In the genomic region with DNA sequence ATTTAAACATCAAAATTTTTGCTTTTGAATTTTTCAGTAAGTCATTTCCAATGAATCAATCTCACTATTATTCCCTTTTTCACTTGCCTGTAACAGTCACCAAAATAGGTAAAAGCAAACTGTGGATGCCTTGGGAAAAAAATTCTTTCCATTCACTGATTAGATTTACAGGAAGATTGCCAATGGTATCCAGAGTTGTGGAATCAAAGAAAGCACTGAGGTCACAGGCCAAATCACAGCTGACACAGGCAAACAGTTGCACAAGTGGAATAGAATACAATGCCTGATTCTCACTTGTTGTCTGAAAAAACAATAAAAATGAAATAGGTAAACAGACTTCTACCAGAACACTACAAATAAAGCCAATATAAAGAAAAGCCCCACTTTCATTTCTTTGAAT, we compare ENCODE assay signal across 21 cellular contexts. TPM values are rescaled to one million over a fixed set of nuclear protein-coding genes. Genes with fewer than 3 reads are reported as not detected.
DNase-seq lines count a peak whose midpoint lies in the region; ATAC-seq and TF ChIP-seq lines count a peak whose summit lies in the region.
"Had no signal": no experiment of that assay in that cellular context is flagged by ENCODE, and none has a peak within 500 bp of the region (broad histone marks: within the 10 kb centered on the region; RNA-seq: fewer than 3 reads in every experiment).

No MANE protein-coding gene starts in this region.

- intact Hi-C loops in activated CD4-positive, alpha-beta memory T cell treated with anti-CD3 and anti-CD28 coated beads for 36 hours (cut with micrococcal nuclease): loop anchor here (5.0 kb wide), 1 partner anchor 177 kb away; no protein-coding TSS in a partner anchor
- intact Hi-C loops in body of pancreas (cut with DNase I): no loop called here

- no peaks in the 10 kb centered on the region for H3K4me1 ChIP-seq in foreskin keratinocyte
- no peaks in the 10 kb centered on the region for H3K4me1 ChIP-seq in body of pancreas

- peaks cover 8% of the 10 kb centered on the region for H3K4me1 Mint-ChIP-seq in activated CD4-positive, alpha-beta memory T cell treated with anti-CD3 and anti-CD28 coated beads for 36 hours (ENCODE audit: low read depth)
- H3K4me1 Mint-ChIP-seq in activated CD4-positive, alpha-beta memory T cell treated with anti-CD3 and anti-CD28 coated beads, Interleukin-2, amount 10 ng/mL, durations not matched to agents 7 days and 5 days: peaks cover 14% of the 10 kb centered on the region
- H3K4me1 Mint-ChIP-seq: memory B cell had no signal

- no peak for TF ChIP-seq CTCF in foreskin keratinocyte (conservative IDR thresholded peaks at IDR 0.05)
- no peak for TF ChIP-seq CTCF in body of pancreas (IDR thresholded peaks at IDR 0.05)

- TF ChIP-seq POLR2A in body of pancreas (IDR thresholded peaks at IDR 0.05): no peak

- peaks cover 0 to 20% of the 10 kb centered on the region in 2 donors for H3K36me3 ChIP-seq in body of pancreas (replicated peaks in 1 of 2; ENCODE audit: insufficient read depth in 1 of 2, low read depth in 2 of 2)

- H3K27me3 Mint-ChIP-seq in activated CD4-positive, alpha-beta memory T cell treated with anti-CD3 and anti-CD28 coated beads for 36 hours: no peaks in the 10 kb centered on the region
- H3K27me3 Mint-ChIP-seq in activated CD4-positive, alpha-beta memory T cell treated with anti-CD3 and anti-CD28 coated beads, Interleukin-2, amount 10 ng/mL, durations not matched to agents 7 days and 5 days: no peaks in the 10 kb centered on the region
- H3K27me3 Mint-ChIP-seq: CD4-positive, CD25-positive, alpha-beta regulatory T cell; memory B cell had no signal

- no peaks in the 10 kb centered on the region for H3K9me3 ChIP-seq in body of pancreas
- H3K9me3 ChIP-seq: tibial nerve had no signal

- H3K4me3 ChIP-seq in body of pancreas: no peak overlapping the region
- H3K4me3 ChIP-seq: tibial nerve had no signal

- no peak overlapping the region for H3K4me3 Mint-ChIP-seq in activated CD4-positive, alpha-beta memory T cell treated with anti-CD3 and anti-CD28 coated beads for 36 hours
- H3K4me3 Mint-ChIP-seq in activated CD4-positive, alpha-beta memory T cell treated with anti-CD3 and anti-CD28 coated beads, Interleukin-2, amount 10 ng/mL, durations not matched to agents 7 days and 5 days: no peak overlapping the region
- H3K4me3 Mint-ChIP-seq: CD4-positive, CD25-positive, alpha-beta regulatory T cell; memory B cell; WTC11 had no signal

- CTCF ChIA-PET in activated CD4-positive, alpha-beta memory T cell treated with anti-CD3 and anti-CD28 coated beads for 36 hours (lab: Charles Lee): interaction anchor here (1.5 kb wide), 1 partner anchor 199 kb away, joined by 10 read pairs; no protein-coding TSS in a partner anchor
- CTCF ChIA-PET in activated CD4-positive, alpha-beta memory T cell treated with anti-CD3 and anti-CD28 coated beads, Interleukin-2, amount 10 ng/mL, durations not matched to agents 7 days and 5 days (lab: Charles Lee): no interaction called here

- POLR2A ChIA-PET in activated CD4-positive, alpha-beta memory T cell treated with anti-CD3 and anti-CD28 coated beads for 36 hours (lab: Charles Lee): no interaction called here
- POLR2A ChIA-PET in activated CD4-positive, alpha-beta memory T cell treated with anti-CD3 and anti-CD28 coated beads, Interleukin-2, amount 10 ng/mL, durations not matched to agents 7 days and 5 days (lab: Charles Lee): interaction anchor here (0.6 to 1.0 kb wide), 3 partner anchors 14 to 554 kb away, joined by 3 to 4 read pairs (median 3); no protein-coding TSS in a partner anchor

- peak overlapping the region; percentile 74 for H3K27ac ChIP-seq in substantia nigra (ENCODE audit: low read depth, low read length, poor library complexity, severe bottlenecking)
- H3K27ac ChIP-seq in foreskin keratinocyte: no peak overlapping the region
- no peak overlapping the region for H3K27ac ChIP-seq in body of pancreas
- H3K27ac ChIP-seq: tibial nerve had no signal

- DNase-seq in activated CD4-positive, alpha-beta memory T cell treated with anti-CD3 and anti-CD28 coated beads for 36 hours: no peak
- DNase-seq in activated CD4-positive, alpha-beta memory T cell treated with anti-CD3 and anti-CD28 coated beads, Interleukin-2, amount 10 ng/mL, durations not matched to agents 7 days and 5 days: no peak
- DNase-seq in dermis microvascular lymphatic vessel endothelial cell (ENCODE audit: low read depth in 2 of 2) (peak; percentile 63 to 80), left lobe of liver (ENCODE audit: low spot score) (no peak), substantia nigra (lab: John Stamatoyannopoulos, UW) (peak in 12 of 49 donors; percentile 1 to 41 (median 11)), foreskin keratinocyte (no peak), body of pancreas (no peak), COLO668 (lab: John Stamatoyannopoulos, UW; ENCODE audit: unreplicated experiment) (no peak)
- DNase-seq: 8988T; activated effector memory CD4-positive, alpha-beta T cell treated with Interleukin-2 at 50 U/mL for 16 hours; CD4-positive, CD25-positive, alpha-beta regulatory T cell; DMS79; effector memory CD4-positive, alpha-beta T cell; glutamatergic neuron; NCI-H1930; NCI-H510A; SIG-M5; stimulated activated CD4-positive, alpha-beta T cell treated with anti-CD3 and anti-CD28 coated beads, Interleukin-4, amount 100 ng/mL, for 4 hours had no signal

- H3K27me3 ChIP-seq in foreskin keratinocyte (no peaks in the 10 kb centered on the region), body of pancreas (no peaks in the 10 kb centered on the region)
- H3K27me3 ChIP-seq: tibial nerve had no signal

- ATAC-seq in left lobe of liver (peak; percentile 75), foreskin keratinocyte (no peak), body of pancreas (no peak)
- ATAC-seq: WTC11 had no signal

- H3K27ac Mint-ChIP-seq in activated CD4-positive, alpha-beta memory T cell treated with anti-CD3 and anti-CD28 coated beads for 36 hours: peak overlapping the region; percentile 60
- no peak overlapping the region for H3K27ac Mint-ChIP-seq in activated CD4-positive, alpha-beta memory T cell treated with anti-CD3 and anti-CD28 coated beads, Interleukin-2, amount 10 ng/mL, durations not matched to agents 7 days and 5 days
- H3K27ac Mint-ChIP-seq: memory B cell, WTC11 had no signal

- H3K9me3 Mint-ChIP-seq in activated CD4-positive, alpha-beta memory T cell treated with anti-CD3 and anti-CD28 coated beads for 36 hours: no peaks in the 10 kb centered on the region
- no peaks in the 10 kb centered on the region for H3K9me3 Mint-ChIP-seq in activated CD4-positive, alpha-beta memory T cell treated with anti-CD3 and anti-CD28 coated beads, Interleukin-2, amount 10 ng/mL, durations not matched to agents 7 days and 5 days
- H3K9me3 Mint-ChIP-seq: CD4-positive, CD25-positive, alpha-beta regulatory T cell; memory B cell; WTC11 had no signal

- peaks cover 26% of the 10 kb centered on the region for H3K36me3 Mint-ChIP-seq in activated CD4-positive, alpha-beta memory T cell treated with anti-CD3 and anti-CD28 coated beads for 36 hours
- peaks cover 38% of the 10 kb centered on the region for H3K36me3 Mint-ChIP-seq in activated CD4-positive, alpha-beta memory T cell treated with anti-CD3 and anti-CD28 coated beads, Interleukin-2, amount 10 ng/mL, durations not matched to agents 7 days and 5 days (ENCODE audit: low read depth)

RNA-seq across cellular contexts. Expression of a gene that starts 48.4 kb away (rescaled TPM):
- total RNA-seq in activated CD4-positive, alpha-beta memory T cell treated with anti-CD3 and anti-CD28 coated beads for 36 hours: 10 to 100 TPM; 26.7 to 29.1 TPM
- total RNA-seq in activated CD4-positive, alpha-beta memory T cell treated with anti-CD3 and anti-CD28 coated beads, Interleukin-2, amount 10 ng/mL, durations not matched to agents 7 days and 5 days: 10 to 100 TPM; 25.8 to 26.5 TPM
- total RNA-seq in dermis microvascular lymphatic vessel endothelial cell: 17.8 and 19.6 TPM in 2 replicates
- total RNA-seq in left lobe of liver: 9.9 TPM
- total RNA-seq in foreskin keratinocyte: 22.3 and 24.3 TPM in 2 replicates
- 2.5 and 2.6 TPM in 2 replicates for polyA plus RNA-seq in foreskin keratinocyte
- total RNA-seq in body of pancreas: 10 to 100 TPM; 15.2 to 20.0 TPM

Comparison
In these comparisons a context has a peak if more than half of its experiments do, and no peak if none do; other contexts are left out.
1. DNase-seq: peak in dermis microvascular lymphatic vessel endothelial cell (2 of 2); none in activated CD4-positive, alpha-beta memory T cell treated with anti-CD3 and anti-CD28 coated beads for 36 hours (single experiment), activated CD4-positive, alpha-beta memory T cell treated with anti-CD3 and anti-CD28 coated beads, Interleukin-2, amount 10 ng/mL, durations not matched to agents 7 days and 5 days (single experiment), left lobe of liver (single experiment), foreskin keratinocyte (0 of 2), body of pancreas (0 of 4) and COLO668 (single experiment).